8 cellular contexts compared by ENCODE assay signal in the genomic region with DNA sequence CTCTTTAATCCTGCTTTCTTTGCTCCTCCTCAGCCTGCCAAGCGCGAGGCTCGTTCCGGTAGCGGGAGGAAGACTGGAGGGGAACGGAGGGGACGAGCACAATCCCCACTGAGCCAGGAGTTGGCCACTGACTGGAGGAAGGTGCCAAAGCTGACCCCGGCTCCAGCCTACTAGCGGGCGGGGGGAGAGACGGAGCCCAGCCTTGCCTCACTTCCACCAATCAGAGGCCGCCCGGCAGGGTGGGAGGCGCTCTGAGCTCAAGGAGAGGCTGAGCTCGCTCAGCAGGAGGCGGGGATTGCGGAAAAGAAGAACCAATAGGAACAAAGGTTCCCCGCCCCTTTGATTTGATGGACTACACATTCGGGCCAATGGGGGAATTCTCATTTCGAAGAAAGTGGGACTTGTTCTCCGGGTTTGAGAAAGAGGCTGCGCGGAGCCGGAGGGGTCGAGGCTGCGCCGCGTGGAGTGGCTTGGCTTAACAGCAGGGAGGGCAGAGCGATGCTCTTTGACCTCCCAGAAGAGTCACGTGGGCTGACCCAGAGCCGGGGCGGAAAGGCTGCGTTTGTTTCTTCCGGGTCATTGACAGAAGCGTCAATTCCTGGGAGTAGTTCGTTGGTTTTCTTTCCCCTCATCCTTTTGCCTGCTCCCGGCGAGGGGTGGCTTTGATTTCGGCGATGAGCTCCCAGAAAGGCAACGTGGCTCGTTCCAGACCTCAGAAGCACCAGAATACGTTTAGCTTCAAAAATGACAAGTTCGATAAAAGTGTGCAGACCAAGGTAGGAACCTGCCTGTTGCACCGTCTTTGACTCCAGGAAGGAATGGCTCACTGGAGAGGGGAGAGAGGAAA. TPM values are rescaled to one million over a fixed set of nuclear protein-coding genes. Genes with fewer than 3 reads are reported as not detected.
A peak's percentile ranks its signal among the peaks of the same experiment; 100 is the strongest.
DNase-seq lines count a peak whose midpoint lies in the region; ATAC-seq, FAIRE-seq and TF ChIP-seq lines count a peak whose summit lies in the region.

A gene (minus strand): TSS at position 133 of the 847 bp plus-strand sequence. CDS start 36,113 bp downstream, outside the sequence.
A gene with protein sequence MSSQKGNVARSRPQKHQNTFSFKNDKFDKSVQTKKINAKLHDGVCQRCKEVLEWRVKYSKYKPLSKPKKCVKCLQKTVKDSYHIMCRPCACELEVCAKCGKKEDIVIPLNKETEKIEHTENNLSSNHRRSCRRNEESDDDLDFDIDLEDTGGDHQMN (plus strand): TSS at position 579 of the 847 bp plus-strand sequence. CDS start 96 bp downstream, at position 675.

- DNase-seq in GM12891 (ENCODE audit: insufficient read length, low spot score), result peak; percentile 87
- peak; percentile 95 for DNase-seq in NCI-H1436 treated with DMSO at 0.1 percent for 48 hours (lab: John Stamatoyannopoulos, UW)
- DNase-seq in T-helper 1 cell, result peak; percentile 92 to 99 (median 95)
- peak; percentile 99 to 100 (median 99) for DNase-seq in adrenal gland
- peak; percentile 99 for DNase-seq in cardiac septum (ENCODE audit: low spot score)
- peak; percentile 99 to 100 for DNase-seq in trophoblast cell
- DNase-seq in transverse colon, result peak; percentile 99

- 0 to 1% (median 0%) methylated on average over 40 to 45 of the region's 45 CpGs for WGBS in adrenal gland, 4 donors
- WGBS in trophoblast cell (ENCODE audit: extremely low coverage, insufficient coverage, insufficient read length), result no CpG with 5 or more reads among the region's 45 CpGs
- WGBS in transverse colon (ENCODE audit: low coverage in 1 of 2), 2 donors, result 1% methylated on average over 45 of the region's 45 CpGs; no CpG with 5 or more reads in 1 of the 2 donors

- H3K79me2 ChIP-seq in trophoblast cell (ENCODE audit: control insufficient read depth, insufficient read depth, low read length, poor library complexity), result peaks cover 17% of the 10 kb centered on the region

- peak within 1 kb of the TSS; percentile 79 for H3K4me2 ChIP-seq in trophoblast cell (ENCODE audit: low read length)

- peak within 1 kb of the TSS; percentile 76 for H4K8ac ChIP-seq in trophoblast cell (ENCODE audit: low read depth, low read length)

- peak within 1 kb of the TSS; percentile 79 for H3K18ac ChIP-seq in trophoblast cell (ENCODE audit: low read length)

- H3K14ac ChIP-seq in trophoblast cell (ENCODE audit: low read length), result peak within 1 kb of the TSS; percentile 48

- peak within 1 kb of the TSS; percentile 98 for H3K23ac ChIP-seq in trophoblast cell (ENCODE audit: low read length)

- H3K27me3 ChIP-seq in adrenal gland (no peaks in the 10 kb centered on the region), trophoblast cell (ENCODE audit: insufficient read depth, low read length) (no peaks in the 10 kb centered on the region), transverse colon (no peaks in the 10 kb centered on the region)

- intact Hi-C loops in adrenal gland (cut with DNase I), result no loop called here
- intact Hi-C loops in cardiac septum (cut with DNase I), result loop anchor here (5.0 to 10.0 kb wide), 2 partner anchors 114 to 144 kb away; a partner anchor contains a TSS
- intact Hi-C loops in transverse colon (cut with DNase I; ENCODE audit: low total_unique reads), result no loop called here

- H2BK5ac ChIP-seq in trophoblast cell (ENCODE audit: low read depth, low read length, poor library complexity), result peak within 1 kb of the TSS; percentile 32

- H3K4me3 ChIP-seq in adrenal gland (peak within 1 kb of the TSS; percentile 69 to 83 (median 76)), trophoblast cell (ENCODE audit: low read depth, low read length) (peak within 1 kb of the TSS; percentile 83), transverse colon (peak within 1 kb of the TSS; percentile 82 to 97 (median 92))

- H4K12ac ChIP-seq in trophoblast cell (ENCODE audit: low read depth, low read length), result peak within 1 kb of the TSS; percentile 43

- H3K4ac ChIP-seq in trophoblast cell (ENCODE audit: low read depth, low read length), result peak within 1 kb of the TSS; percentile 97

- peak within 1 kb of the TSS; percentile 1 for H2BK120ac ChIP-seq in trophoblast cell (ENCODE audit: insufficient read depth, low read length, poor library complexity)

- H2BK12ac ChIP-seq in trophoblast cell (ENCODE audit: low read length), result peak within 1 kb of the TSS; percentile 3

- peak within 1 kb of the TSS; percentile 50 for H4K91ac ChIP-seq in trophoblast cell (ENCODE audit: low read depth, low read length)

- H3K27ac ChIP-seq in adrenal gland (peak within 1 kb of the TSS; percentile 62 to 92 (median 91)), trophoblast cell (ENCODE audit: low read depth, low read length) (peak within 1 kb of the TSS; percentile 74), transverse colon (peak within 1 kb of the TSS; percentile 95 to 99 (median 98))

- H2AFZ ChIP-seq in trophoblast cell (ENCODE audit: insufficient read depth, low read length, poor library complexity), result peak within 1 kb of the TSS; percentile 54

- H3K9me3 ChIP-seq in adrenal gland (replicated peaks in 1 of 3), result no peaks in the 10 kb centered on the region
- no peaks in the 10 kb centered on the region for H3K9me3 ChIP-seq in trophoblast cell (ENCODE audit: insufficient read depth, low read depth, low read length)
- H3K9me3 ChIP-seq in transverse colon, result no peaks in the 10 kb centered on the region

- no peak within 1 kb of the TSS for H2AK5ac ChIP-seq in trophoblast cell (ENCODE audit: low read length)

- TF ChIP-seq POLR2A in GM12891 (IDR thresholded peaks at IDR 0.05; ENCODE audit: low read depth, low read length) (peak; percentile 98), adrenal gland (IDR thresholded peaks at IDR 0.05) (peak; percentile 96 to 99), transverse colon (IDR thresholded peaks at IDR 0.05) (peak; percentile 99)

- no peak for TF ChIP-seq EP300 in transverse colon (IDR thresholded peaks at IDR 0.05; ENCODE audit: low read depth)

- peaks cover 11% of the 10 kb centered on the region for H3K79me1 ChIP-seq in trophoblast cell (ENCODE audit: low read length)

- H3K4me1 ChIP-seq in adrenal gland (replicated peaks in 1 of 2), result peaks cover 15 to 33% of the 10 kb centered on the region in 2 donors
- H3K4me1 ChIP-seq in trophoblast cell (ENCODE audit: control insufficient read depth in 1 of 2, insufficient read depth in 2 of 2, low read length in 2 of 2), result peaks cover 4 to 5% of the 10 kb centered on the region in 2 experiments
- peaks cover 16 to 52% (median 28%) of the 10 kb centered on the region in 4 donors for H3K4me1 ChIP-seq in transverse colon

- TF ChIP-seq CTCF in adrenal gland (IDR thresholded peaks at IDR 0.05) (no peak), transverse colon (IDR thresholded peaks at IDR 0.05) (peak in 1 of 5 experiments; percentile 28)

- in situ Hi-C loops in transverse colon (cut with MboI; ENCODE audit: low pct_ligation_motif_present in 1 of 4, low pct_unique_long_range_greater_than_20kb in 1 of 4, low sequenced_read_pairs in 3 of 4), result no loop called here

- H3K36me3 ChIP-seq in adrenal gland (replicated peaks in 1 of 2) (no peaks in the 10 kb centered on the region), trophoblast cell (ENCODE audit: control insufficient read depth in 1 of 2, insufficient read depth in 2 of 2, low read length in 2 of 2) (no peaks in the 10 kb centered on the region), transverse colon (no peaks in the 10 kb centered on the region)

- FAIRE-seq in GM12891 (lab: Jason Lieb, UNC), result peak; percentile 92

- peak; percentile 95 for ATAC-seq in HG02840 (IDR thresholded peaks at IDR 0.05; ENCODE audit: low FRiP score, unreplicated experiment)

- H3K9ac ChIP-seq in trophoblast cell (ENCODE audit: low read length), result peak within 1 kb of the TSS; percentile 71

TF ChIP-seq in GM12891, 5 proteins besides CTCF, POLR2A, EP300 and RAD21:
- TF ChIP-seq POU2F2 (IDR thresholded peaks at IDR 0.05; ENCODE audit: low read depth, low read length) (peak; percentile 82), PAX5 (IDR thresholded peaks at IDR 0.05; ENCODE audit: insufficient read depth, low read length, severe bottlenecking) (no peak), SPI1 (IDR thresholded peaks at IDR 0.05; ENCODE audit: low read depth, low read length) (peak; percentile 46; the same call in 1 of the 2 replicates), TAF1 (IDR thresholded peaks at IDR 0.05; ENCODE audit: low read depth, low read length) (peak; percentile 99), POLR2AphosphoS5 (IDR thresholded peaks at IDR 0.05; ENCODE audit: low read depth, low read length) (peak; percentile 98)

RNA-seq across cellular contexts. Expression of the first gene that starts in this region (rescaled TPM):
- polyA plus RNA-seq in GM12891 (2012; ENCODE audit: low read depth, missing spikeins), result 7.0 TPM
- 10 to 100 TPM; 13.3 to 45.2 (median 17.4) TPM for total RNA-seq in adrenal gland
- polyA plus RNA-seq in adrenal gland, result 10 to 100 TPM in 1 of 3 donors, 1 to 10 TPM in 2; 2.4 to 14.1 (median 2.9) TPM
- 7.8 TPM for total RNA-seq in cardiac septum
- 9.9 and 10.7 TPM in 2 replicates for polyA plus RNA-seq in trophoblast cell (2013)
- total RNA-seq in transverse colon, result 10 to 100 TPM in 3 of 4 donors, 1 to 10 TPM in 1; 4.6 to 37.0 (median 21.5) TPM

RNA-seq across cellular contexts. Expression of the second gene that starts in this region (rescaled TPM):
- polyA plus RNA-seq in GM12891 (2012; ENCODE audit: low read depth, missing spikeins), result 8.4 TPM
- 10 to 100 TPM in 5 of 8 donors, 1 to 10 TPM in 3; 8.1 to 13.9 (median 12.1) TPM for total RNA-seq in adrenal gland
- polyA plus RNA-seq in adrenal gland, result 10 to 100 TPM in 1 of 3 donors, 1 to 10 TPM in 2; 4.7 to 17.1 (median 7.3) TPM
- 6.2 TPM for total RNA-seq in cardiac septum
- polyA plus RNA-seq in trophoblast cell (2013), result 9.3 and 9.5 TPM in 2 replicates
- 10 to 100 TPM in 2 of 4 donors, 1 to 10 TPM in 2; 3.0 to 14.9 (median 9.8) TPM for total RNA-seq in transverse colon

Comparison
In these comparisons a context has a peak if more than half of its experiments do, and no peak if none do; other contexts are left out.
1. Peak in every context shown above with its lines: DNase-seq, ATAC-seq, H3K4me3 ChIP-seq and H3K27ac ChIP-seq.